9 cellular contexts compared by ENCODE assay signal in genomic region chr11:73257342-73258103, GRCh38. TPM values are rescaled to one million over a fixed set of nuclear protein-coding genes. Genes with fewer than 3 reads are reported as not detected.
A peak's percentile ranks its signal among the peaks of the same experiment; 100 is the strongest.
DNase-seq lines count a peak whose midpoint lies in the region; ATAC-seq and TF ChIP-seq lines count a peak whose summit lies in the region.
"Had no signal": no experiment of that assay in that cellular context is flagged by ENCODE, and none has a peak within 500 bp of the region (broad histone marks: within the 10 kb centered on the region; RNA-seq: fewer than 3 reads in every experiment).

No MANE protein-coding gene starts in this region.

- no peaks in the 10 kb centered on the region for H3K27me3 ChIP-seq in sigmoid colon

- intact Hi-C loops in left cardiac atrium (cut with DNase I): no loop called here
- intact Hi-C loops in sigmoid colon (cut with DNase I): no loop called here

- H3K4me3 ChIP-seq in sigmoid colon: no peak overlapping the region

- H3K36me3 ChIP-seq in sigmoid colon: no peaks in the 10 kb centered on the region

- ATAC-seq in left cardiac atrium: peak; percentile 78 to 82
- ATAC-seq in HG02938 (IDR thresholded peaks at IDR 0.05; ENCODE audit: unreplicated experiment): no peak
- no peak for ATAC-seq in GM21528 (IDR thresholded peaks at IDR 0.05; ENCODE audit: low FRiP score, unreplicated experiment)

- TF ChIP-seq EP300 in sigmoid colon (IDR thresholded peaks at IDR 0.05): no peak

- no peak for TF ChIP-seq POLR2A in sigmoid colon (IDR thresholded peaks at IDR 0.05)

- 86 to 90% methylated on average over 6 of the region's 6 CpGs for WGBS in sigmoid colon, 2 donors

- peaks cover 0 to 15% (median 8%) of the 10 kb centered on the region in 4 donors for H3K4me1 ChIP-seq in sigmoid colon

- no peaks in the 10 kb centered on the region for H3K9me3 ChIP-seq in sigmoid colon

- DNase-seq in H4 (ENCODE audit: low spot score) (peak; percentile 79), amniotic epithelial cell (ENCODE audit: low read depth) (peak; percentile 97), left cardiac atrium (peak; percentile 76), sigmoid colon (peak; percentile 57), NOMO-1 treated with dmso at 0.1 percent for 144 hours (lab: John Stamatoyannopoulos, UW; ENCODE audit: unreplicated experiment) (no peak), UCSD-AML1 (lab: John Stamatoyannopoulos, UW; ENCODE audit: unreplicated experiment) (no peak)
- DNase-seq: central memory CD4-positive, alpha-beta T cell had no signal

- H3K27ac ChIP-seq in sigmoid colon: peak overlapping the region in 3 of 4 donors; percentile 7 to 45 (median 33)

- TF ChIP-seq CTCF in sigmoid colon (IDR thresholded peaks at IDR 0.05): no peak

RNA-seq across cellular contexts. Expression of gene P2RY6, which starts 14.6 kb away (rescaled TPM):
- total RNA-seq in H4 (2014; rRNA removed; shearing (Covaris generic)): 2.5 and 2.7 TPM in 2 replicates
- 1 to 10 TPM; 2.0 to 4.4 TPM for total RNA-seq in left cardiac atrium
- total RNA-seq in sigmoid colon: 1 to 10 TPM in 3 of 4 donors, not detected in 1; 1.2 to 2.6 (median 2.5) TPM
- polyA plus RNA-seq in sigmoid colon: 1 to 10 TPM; 2.4 to 5.5 (median 2.5) TPM

RNA-seq across cellular contexts. Expression of gene P2RY2, which starts 39.4 kb away (rescaled TPM):
- total RNA-seq in H4 (2014; rRNA removed; shearing (Covaris generic)): not detected in 2 replicates
- total RNA-seq in left cardiac atrium (10 to 100 TPM; 12.0 to 16.5 TPM), sigmoid colon (under 1 TPM in 1 of 4 donors, not detected in 3; 0.16 TPM)
- polyA plus RNA-seq in sigmoid colon: 1 to 10 TPM; 3.0 to 6.2 (median 4.2) TPM

RNA-seq across cellular contexts. Expression of gene ARHGEF17, which starts 50.6 kb away (rescaled TPM):
- 3.3 and 3.9 TPM in 2 replicates for total RNA-seq in H4 (2014; rRNA removed; shearing (Covaris generic))
- total RNA-seq in left cardiac atrium (10 to 100 TPM; 42.2 to 53.2 TPM), sigmoid colon (100 to 1,000 TPM in 1 of 4 donors, 10 to 100 TPM in 3; 38.2 to 104 (median 66.9) TPM)
- 10 to 100 TPM in 1 of 3 donors, 1 to 10 TPM in 2; 1.8 to 15.9 (median 2.4) TPM for polyA plus RNA-seq in sigmoid colon

Comparison
In these comparisons a context has a peak if more than half of its experiments do, and no peak if none do; other contexts are left out.
1. DNase-seq: peak in H4 (single experiment), amniotic epithelial cell (single experiment), left cardiac atrium (single experiment) and sigmoid colon (single experiment); none in NOMO-1 treated with dmso at 0.1 percent for 144 hours (single experiment) and UCSD-AML1 (single experiment).
2. ATAC-seq: peak in left cardiac atrium (2 of 2); none in HG02938 (single experiment) and GM21528 (single experiment).
3. RNA of gene P2RY2, which starts 39.4 kb away (total RNA-seq): 12.0 to 16.5 TPM in left cardiac atrium; 0.16 TPM in sigmoid colon and not detected in H4; every median in the first group is over 10 times any median in the second.